Comparison of ENCODE assay signal across 20 cellular contexts in genomic region chr12:115820661-115821060, GRCh38.
A peak's percentile ranks its signal among the peaks of the same experiment; 100 is the strongest.
DNase-seq lines count a peak whose midpoint lies in the region; ATAC-seq and TF ChIP-seq lines count a peak whose summit lies in the region.
"Had no signal": no experiment of that assay in that cellular context is flagged by ENCODE, and none has a peak within 500 bp of the region (broad histone marks: within the 10 kb centered on the region; RNA-seq: fewer than 3 reads in every experiment).

No MANE protein-coding gene starts in this region.

- H3K9ac ChIP-seq in mesendoderm (ENCODE audit: low read length), result no peak overlapping the region

- no peak for ATAC-seq in GM21576 (IDR thresholded peaks at IDR 0.05; ENCODE audit: unreplicated experiment)
- no peak for ATAC-seq in HG03025 (IDR thresholded peaks at IDR 0.05; ENCODE audit: low FRiP score, unreplicated experiment)
- ATAC-seq: HCT116, K562 had no signal

- no peak overlapping the region for H2AK5ac ChIP-seq in mesendoderm (ENCODE audit: low read length)

- H3K27me3 ChIP-seq in adrenal gland (no peaks in the 10 kb centered on the region), mesendoderm (ENCODE audit: insufficient read depth, low read length, poor library complexity) (no peaks in the 10 kb centered on the region)
- H3K27me3 ChIP-seq: BE2C had no signal

- no peak overlapping the region for H3K23ac ChIP-seq in mesendoderm (ENCODE audit: low read length)

- no peak overlapping the region for H2BK15ac ChIP-seq in mesendoderm (replicated peaks; ENCODE audit: low read depth)

- no peak overlapping the region for H4K5ac ChIP-seq in mesendoderm (ENCODE audit: low read length)

- no peak overlapping the region for H3K4me2 ChIP-seq in mesendoderm (ENCODE audit: low read length)

- H3K36me3 ChIP-seq in adrenal gland (replicated peaks in 1 of 2) (no peaks in the 10 kb centered on the region), mesendoderm (ENCODE audit: control insufficient read depth, insufficient read depth, low read length) (no peaks in the 10 kb centered on the region)
- H3K36me3 ChIP-seq: BE2C had no signal

- no peaks in the 10 kb centered on the region for H3K79me2 ChIP-seq in mesendoderm (ENCODE audit: control insufficient read depth, insufficient read depth, low read length)

- H2BK120ac ChIP-seq in mesendoderm (ENCODE audit: low read depth, low read length), result no peak overlapping the region

- H3K56ac ChIP-seq in mesendoderm (ENCODE audit: low read length), result no peak overlapping the region

- H2BK5ac ChIP-seq in mesendoderm (ENCODE audit: low read length), result no peak overlapping the region

- H3K18ac ChIP-seq in mesendoderm (ENCODE audit: low read length), result no peak overlapping the region

- DNase-seq in M059J (ENCODE audit: low read depth) (peak; percentile 24), adrenal gland (peak in 4 of 7 donors; percentile 12 to 64 (median 25)), mesendoderm (peak; percentile 57), D341Med (ENCODE audit: low spot score) (no peak)
- no peak for DNase-seq in activated T-cell treated with anti-CD3 and anti-CD28 coated beads, Interleukin-2, amount 50 U/mL, for 1 hour
- DNase-seq: ACHN; BE2C; C1 segment of cervical spinal cord; CD4-positive, CD25-positive, alpha-beta regulatory T cell; CD8-positive, alpha-beta memory T cell; COR-L47; DMS153; GOT3; H7; HFFc6; IMR-90 had no signal

- H3K4me3 ChIP-seq in adrenal gland (no peak overlapping the region), mesendoderm (ENCODE audit: low read length) (no peak overlapping the region)
- H3K4me3 ChIP-seq: K562 had no signal

- 40 to 51% (median 44%) methylated on average over 3 of the region's 3 CpGs for WGBS in adrenal gland, 4 donors
- no CpG with 5 or more reads among the region's 3 CpGs for WGBS in mesendoderm (ENCODE audit: extremely low coverage, insufficient coverage, low lambda C conversion rate)

- H4K8ac ChIP-seq in mesendoderm (ENCODE audit: low read depth, low read length), result no peak overlapping the region

- H3K4me1 ChIP-seq in adrenal gland (replicated peaks in 1 of 2) (no peaks in the 10 kb centered on the region), mesendoderm (ENCODE audit: control insufficient read depth, low read depth, low read length) (no peaks in the 10 kb centered on the region)
- H3K4me1 ChIP-seq: BE2C had no signal

- TF ChIP-seq CTCF in adrenal gland (IDR thresholded peaks at IDR 0.05), result no peak

- H3K79me1 ChIP-seq in mesendoderm (ENCODE audit: low read length), result no peaks in the 10 kb centered on the region

- TF ChIP-seq POLR2A in adrenal gland (IDR thresholded peaks at IDR 0.05), result no peak

- intact Hi-C loops in adrenal gland (cut with DNase I), result no loop called here

- no peaks in the 10 kb centered on the region for H3K9me3 ChIP-seq in adrenal gland (replicated peaks in 1 of 3)
- H3K9me3 ChIP-seq: BE2C had no signal

- no peak overlapping the region for H3K4ac ChIP-seq in mesendoderm (ENCODE audit: low read depth, low read length)

- H3K27ac ChIP-seq in adrenal gland (peak overlapping the region in 1 of 5 donors; percentile 70), mesendoderm (ENCODE audit: low read depth, low read length) (no peak overlapping the region)

Comparison
In these comparisons a context has a peak if more than half of its experiments do, and no peak if none do; other contexts are left out.
1. DNase-seq: peak in M059J (single experiment), adrenal gland (4 of 7) and mesendoderm (single experiment); none in activated T-cell treated with anti-CD3 and anti-CD28 coated beads, Interleukin-2, amount 50 U/mL, for 1 hour (single experiment) and D341Med (single experiment).